Comparison of ENCODE assay signal across 17 cellular contexts in the genomic region with DNA sequence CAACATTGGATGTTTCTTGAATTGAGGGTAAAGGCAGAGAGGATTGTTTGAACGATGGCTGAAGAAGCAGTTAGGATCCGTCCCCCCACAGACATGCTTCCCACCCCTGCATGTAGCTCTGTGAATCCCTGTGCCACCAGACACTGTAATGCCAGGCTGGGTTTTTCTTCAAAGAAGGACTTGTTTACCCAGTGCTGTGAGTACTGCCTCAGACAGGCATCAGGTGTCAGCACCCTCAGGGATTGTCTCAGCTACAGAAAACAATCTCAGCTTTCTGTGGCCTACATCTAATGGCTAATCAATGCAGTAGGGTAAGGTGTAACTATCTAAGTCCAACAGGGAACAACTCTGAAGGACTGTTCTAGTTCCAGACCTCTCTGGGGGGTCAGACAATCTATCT.
"Had no signal": no experiment of that assay in that cellular context is flagged by ENCODE, and none has a peak within 500 bp of the region (broad histone marks: within the 10 kb centered on the region; RNA-seq: fewer than 3 reads in every experiment).

No MANE protein-coding gene starts in this region.

- DNase-seq: activated CD4-positive, alpha-beta T cell treated with anti-CD3 and anti-CD28 coated beads for 4 hours; activated CD8-positive, alpha-beta memory T cell treated with anti-CD3 and anti-CD28 coated beads, Interleukin-2, amount 50 U/mL, for 48 hours; activated CD8-positive, alpha-beta T cell treated with anti-CD3 and anti-CD28 coated beads, Interleukin-2, amount 10 ng/mL, durations not matched to agents 7 days and 5 days; activated naive CD4-positive, alpha-beta T cell; aorta; dorsolateral prefrontal cortex; midbrain; naive B cell; posterior cingulate gyrus; small intestine; stomach had no signal

- H3K27ac ChIP-seq: breast epithelium, dorsolateral prefrontal cortex, hepatocyte, right atrium auricular region, stomach, thoracic aorta, VCaP had no signal

- FAIRE-seq: small intestine had no signal

- H3K4me3 ChIP-seq: breast epithelium, dorsolateral prefrontal cortex, hepatocyte, lung, right atrium auricular region, stomach, thoracic aorta had no signal

- H3K36me3 ChIP-seq: breast epithelium, right atrium auricular region, stomach, thoracic aorta had no signal

- H3K27me3 ChIP-seq: breast epithelium, dorsolateral prefrontal cortex, hepatocyte, right atrium auricular region, stomach had no signal

- H3K4me1 ChIP-seq: breast epithelium, right atrium auricular region, stomach had no signal

- H3K9me3 ChIP-seq: breast epithelium, right atrium auricular region, stomach, thoracic aorta had no signal
